ENCODE assay signal across 8 cellular contexts in the genomic region with DNA sequence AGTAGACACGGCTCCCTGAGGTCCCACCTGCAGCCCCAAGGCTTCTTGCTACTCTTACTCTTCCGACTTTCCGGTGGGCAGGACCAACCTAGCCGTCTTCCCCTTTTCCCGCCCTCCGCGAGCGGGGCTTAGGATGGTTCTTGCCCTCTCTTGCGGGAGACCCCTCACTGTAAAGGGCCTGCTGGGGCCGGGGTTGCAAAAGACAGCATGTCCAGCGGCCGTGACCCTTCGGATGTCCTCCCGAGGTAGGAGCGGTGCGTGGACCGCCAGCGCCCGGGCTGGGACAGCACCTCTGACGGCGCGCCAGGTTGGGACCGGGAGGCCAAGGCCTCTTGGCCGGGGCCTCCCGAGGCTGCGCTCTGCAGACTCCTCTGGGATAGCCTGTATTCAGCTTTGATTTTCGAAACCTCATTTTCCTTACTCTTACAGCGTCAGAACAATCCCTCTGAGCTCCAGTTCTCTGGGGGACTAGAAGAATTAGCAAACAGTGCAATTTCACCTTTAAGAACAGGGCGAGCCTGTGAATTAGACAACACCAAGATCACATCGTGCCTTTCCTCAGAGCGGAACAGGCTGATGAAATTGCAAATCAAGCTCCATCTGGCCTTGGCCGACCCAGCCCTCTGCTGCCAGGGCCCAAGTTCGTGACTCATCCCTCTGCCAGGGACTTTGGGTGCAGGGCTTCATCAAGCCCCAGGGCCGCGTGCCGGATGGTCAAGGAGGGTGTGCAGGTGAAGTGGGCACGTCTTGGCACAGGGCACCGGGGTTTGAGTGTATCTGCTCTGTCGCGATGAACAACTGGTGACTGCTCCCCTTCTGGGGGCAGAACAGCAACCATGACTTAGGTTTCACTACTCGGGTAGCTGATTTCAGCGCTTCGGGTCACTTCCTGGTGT. TPM values are rescaled to one million over a fixed set of nuclear protein-coding genes. Genes with fewer than 3 reads are reported as not detected.
DNase-seq lines count a peak whose midpoint lies in the region; ATAC-seq and TF ChIP-seq lines count a peak whose summit lies in the region.

No MANE protein-coding gene starts in this region.

- H3K4me1 ChIP-seq in HUES6 (ENCODE audit: control insufficient read depth, insufficient read depth, low read length) (peaks cover 18% of the 10 kb centered on the region), mesenchymal stem cell (ENCODE audit: control insufficient read depth, insufficient read depth, low read depth, low read length) (peaks cover 28% of the 10 kb centered on the region), aorta (ENCODE audit: control insufficient read depth in 1 of 2, insufficient read depth in 2 of 2, low read length in 2 of 2) (no peaks in the 10 kb centered on the region)

- H3K36me3 ChIP-seq in GM06990 (ENCODE audit: control insufficient read depth, insufficient read depth, low read length) (no peaks in the 10 kb centered on the region), HUES6 (ENCODE audit: control insufficient read depth, insufficient read depth, low read length) (no peaks in the 10 kb centered on the region; the same call in 1 of the 2 replicates), mesenchymal stem cell (ENCODE audit: control insufficient read depth in 1 of 2, insufficient read depth in 2 of 2, low read depth in 1 of 2, low read length in 2 of 2) (peaks cover 0 to 3% of the 10 kb centered on the region in 2 experiments), aorta (ENCODE audit: control insufficient read depth in 1 of 2, insufficient read depth in 2 of 2, low read length in 1 of 2) (no peaks in the 10 kb centered on the region)

- H3K23ac ChIP-seq in mesenchymal stem cell (ENCODE audit: low read length in 2 of 2) = no peak overlapping the region

- peak overlapping the region; percentile 85 for H3K9ac ChIP-seq in HUES6 (ENCODE audit: low read length)
- H3K9ac ChIP-seq in mesenchymal stem cell (ENCODE audit: low read length) = peak overlapping the region; percentile 92

- no peak overlapping the region for H3K27ac ChIP-seq in HUES6 (ENCODE audit: low read depth, low read length)
- H3K27ac ChIP-seq in mesenchymal stem cell (ENCODE audit: low read length, poor library complexity, severe bottlenecking) = no peak overlapping the region
- H3K27ac ChIP-seq in aorta (ENCODE audit: low read depth in 1 of 2, low read length in 2 of 2) = no peak overlapping the region

- peak overlapping the region in 1 of 2 experiments; percentile 89 for H3K14ac ChIP-seq in mesenchymal stem cell (ENCODE audit: low read length in 2 of 2)

- TF ChIP-seq CTCF in GM06990 (IDR thresholded peaks at IDR 0.05; ENCODE audit: insufficient read depth, low read length, poor library complexity, severe bottlenecking) (no peak), choroid plexus epithelial cell (conservative IDR thresholded peaks at IDR 0.05; ENCODE audit: low read depth, low read length) (no peak)

- no peak overlapping the region for H2AK5ac ChIP-seq in mesenchymal stem cell (ENCODE audit: low read length, severe bottlenecking)

- peak; percentile 28 for ATAC-seq in aorta (ENCODE audit: low FRiP score)

- H2BK12ac ChIP-seq in mesenchymal stem cell (ENCODE audit: low read length in 2 of 2) = no peak overlapping the region

- peak overlapping the region; percentile 60 for H2BK15ac ChIP-seq in mesenchymal stem cell (ENCODE audit: low read depth, poor library complexity, severe bottlenecking)

- H4K8ac ChIP-seq in mesenchymal stem cell (ENCODE audit: low read length) = peak overlapping the region; percentile 46

- DNase-seq in GM06990 (ENCODE audit: extremely low read depth, insufficient read length) (no peak), choroid plexus epithelial cell (ENCODE audit: low read depth) (no peak), mesenchymal stem cell (peak; percentile 19), aorta (peak; percentile 56 to 79), retina (no peak), hippocampal formation (lab: John Stamatoyannopoulos, UW) (no peak), C1 segment of cervical spinal cord (lab: John Stamatoyannopoulos, UW) (no peak)

- H3K27me3 ChIP-seq in GM06990 (replicated peaks; ENCODE audit: control insufficient read depth, insufficient read depth, low read length) (no peaks in the 10 kb centered on the region), HUES6 (ENCODE audit: control insufficient read depth, insufficient read depth, low read length) (peaks cover 64% of the 10 kb centered on the region), mesenchymal stem cell (ENCODE audit: control insufficient read depth in 1 of 2, insufficient read depth in 1 of 2, low read length in 2 of 2) (no peaks in the 10 kb centered on the region), aorta (ENCODE audit: control insufficient read depth in 1 of 2, insufficient read depth in 2 of 2, low read length in 1 of 2) (no peaks in the 10 kb centered on the region)

- H3K4ac ChIP-seq in mesenchymal stem cell (ENCODE audit: low read depth in 1 of 2, low read length in 2 of 2) = no peak overlapping the region

- H3K18ac ChIP-seq in mesenchymal stem cell (ENCODE audit: low read depth in 1 of 2, low read length in 2 of 2) = peak overlapping the region; percentile 16 to 87

- no peak overlapping the region for H4K91ac ChIP-seq in mesenchymal stem cell (ENCODE audit: low read length)

- intact Hi-C loops in aorta (cut with DNase I) = loop anchor here in 1 of 2 donors (5.0 kb wide), 1 partner anchor 36 kb away; no protein-coding TSS in a partner anchor

- H3K9me3 ChIP-seq in HUES6 (ENCODE audit: control insufficient read depth, insufficient read depth, low read depth, low read length) (no peaks in the 10 kb centered on the region), mesenchymal stem cell (ENCODE audit: control insufficient read depth, low read length) (no peaks in the 10 kb centered on the region), aorta (ENCODE audit: control insufficient read depth, low read length) (no peaks in the 10 kb centered on the region)

- H2AFZ ChIP-seq in mesenchymal stem cell (ENCODE audit: low read depth, low read length) = peak overlapping the region; percentile 55

- H2BK120ac ChIP-seq in mesenchymal stem cell (ENCODE audit: low read depth, low read length) = no peak overlapping the region

- H3K79me1 ChIP-seq in mesenchymal stem cell (replicated peaks; ENCODE audit: low read length, poor library complexity, severe bottlenecking) = peaks cover 38% of the 10 kb centered on the region

- 25% methylated on average over 40 of the region's 43 CpGs for WGBS in mesenchymal stem cell
- WGBS in aorta, 2 donors = 27 to 31% methylated on average over 43 of the region's 43 CpGs

- no peak overlapping the region for H2BK5ac ChIP-seq in mesenchymal stem cell (ENCODE audit: low read depth, low read length, poor library complexity, severe bottlenecking)

- H3K4me2 ChIP-seq in mesenchymal stem cell (ENCODE audit: low read length, poor library complexity, severe bottlenecking) = peak overlapping the region; percentile 81

- H3K4me3 ChIP-seq in GM06990 (replicated peaks; ENCODE audit: low read depth, low read length) = peak overlapping the region; percentile 65
- H3K4me3 ChIP-seq in HUES6 (ENCODE audit: low read depth, low read length) = peak overlapping the region; percentile 90
- peak overlapping the region; percentile 76 for H3K4me3 ChIP-seq in choroid plexus epithelial cell (ENCODE audit: low read depth, low read length)
- peak overlapping the region; percentile 86 to 96 for H3K4me3 ChIP-seq in mesenchymal stem cell (ENCODE audit: insufficient read depth in 1 of 2, low read depth in 1 of 2, low read length in 2 of 2)
- peak overlapping the region; percentile 70 to 88 for H3K4me3 ChIP-seq in aorta (ENCODE audit: low read length in 2 of 2)

RNA-seq across cellular contexts. Expression of gene MOCOS, which starts 0.8 kb away (rescaled TPM):
- polyA plus RNA-seq in mesenchymal stem cell (2013, experiment 1 of 2) = 0.70 TPM
- 0.68 TPM for polyA plus RNA-seq in mesenchymal stem cell (2013, experiment 2 of 2)
- 1 to 10 TPM; 1.7 to 4.4 TPM for total RNA-seq in aorta
- 1 to 10 TPM in 1 of 2 donors, under 1 TPM in 1; 0.90 to 3.8 TPM for polyA plus RNA-seq in aorta

RNA-seq across cellular contexts. Expression of gene ELP2, which starts 58.4 kb away (rescaled TPM):
- polyA plus RNA-seq in mesenchymal stem cell (2013, experiment 1 of 2) = 69.9 TPM
- 67.5 TPM for polyA plus RNA-seq in mesenchymal stem cell (2013, experiment 2 of 2)
- 10 to 100 TPM; 62.6 to 84.3 TPM for total RNA-seq in aorta
- polyA plus RNA-seq in aorta = 10 to 100 TPM; 38.1 to 99.3 TPM

RNA-seq across cellular contexts. Expression of gene SLC39A6, which starts 58.9 kb away (rescaled TPM):
- polyA plus RNA-seq in mesenchymal stem cell (2013, experiment 1 of 2) = 155 TPM
- polyA plus RNA-seq in mesenchymal stem cell (2013, experiment 2 of 2) = 158 TPM
- 10 to 100 TPM; 29.6 to 39.4 TPM for total RNA-seq in aorta
- 10 to 100 TPM; 21.6 to 27.2 TPM for polyA plus RNA-seq in aorta

Comparison
In these comparisons a context has a peak if more than half of its experiments do, and no peak if none do; other contexts are left out.
1. DNase-seq: peak in mesenchymal stem cell (single experiment) and aorta (2 of 2); none in GM06990 (single experiment), choroid plexus epithelial cell (single experiment), retina (single experiment), hippocampal formation (0 of 2) and C1 segment of cervical spinal cord (0 of 14).
2. Peak in every context shown above with its lines, with median percentiles within 50 percentile points of each other: H3K4me3 ChIP-seq.